ENCODE assay signal across 17 cellular contexts in the genomic region with DNA sequence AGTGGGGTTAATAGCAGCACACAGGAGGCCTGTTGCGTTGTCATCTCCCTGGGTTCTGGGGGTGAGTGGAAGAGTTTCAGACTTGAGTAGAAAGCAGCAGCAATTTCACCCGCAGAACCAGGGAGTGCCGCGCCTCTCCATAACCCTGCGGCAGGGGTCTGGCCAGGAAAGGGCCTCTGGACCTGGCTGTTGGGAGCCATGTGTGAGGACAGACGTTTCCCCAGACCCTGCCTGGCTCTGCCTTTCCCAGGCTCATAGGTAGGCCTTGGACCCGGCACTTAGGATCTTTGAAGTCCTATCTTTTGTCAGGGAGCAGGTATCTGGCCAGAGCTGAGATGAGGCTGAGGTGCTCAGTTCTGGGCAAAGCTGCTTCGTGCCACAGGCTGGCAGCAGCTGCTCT.
DNase-seq lines count a peak whose midpoint lies in the region; ATAC-seq and TF ChIP-seq lines count a peak whose summit lies in the region.
"Had no signal": no experiment of that assay in that cellular context is flagged by ENCODE, and none has a peak within 500 bp of the region (broad histone marks: within the 10 kb centered on the region; RNA-seq: fewer than 3 reads in every experiment).

No MANE protein-coding gene starts in this region.

- no peaks in the 10 kb centered on the region for H3K9me3 ChIP-seq in right atrium auricular region
- no peaks in the 10 kb centered on the region for H3K9me3 ChIP-seq in ascending aorta
- H3K9me3 ChIP-seq in thoracic aorta = no peaks in the 10 kb centered on the region
- H3K9me3 ChIP-seq in trophoblast cell (ENCODE audit: insufficient read depth, low read depth, low read length) = no peaks in the 10 kb centered on the region

- no peak overlapping the region for H3K4me3 Mint-ChIP-seq in nephron progenitor cell
- H3K4me3 Mint-ChIP-seq: CD14-positive monocyte, IgD-negative memory B cell had no signal

- no peak overlapping the region for H3K4me3 ChIP-seq in right atrium auricular region
- no peak overlapping the region for H3K4me3 ChIP-seq in ascending aorta
- no peak overlapping the region for H3K4me3 ChIP-seq in thoracic aorta
- H3K4me3 ChIP-seq in trophoblast cell (ENCODE audit: low read depth, low read length) = no peak overlapping the region

- H3K36me3 Mint-ChIP-seq in nephron progenitor cell (ENCODE audit: low read depth) = no peaks in the 10 kb centered on the region

- no peak overlapping the region for H3K18ac ChIP-seq in trophoblast cell (ENCODE audit: low read length)

- H2BK5ac ChIP-seq in trophoblast cell (ENCODE audit: low read depth, low read length, poor library complexity) = no peak overlapping the region

- H3K4me1 ChIP-seq in right atrium auricular region = peaks cover 0 to 24% of the 10 kb centered on the region in 2 donors
- peaks cover 14 to 21% of the 10 kb centered on the region in 2 donors for H3K4me1 ChIP-seq in ascending aorta
- peaks cover 16 to 62% of the 10 kb centered on the region in 2 donors for H3K4me1 ChIP-seq in thoracic aorta (ENCODE audit: control insufficient read depth in 1 of 2, low read depth in 2 of 2)
- H3K4me1 ChIP-seq in trophoblast cell (ENCODE audit: control insufficient read depth in 1 of 2, insufficient read depth in 2 of 2, low read length in 2 of 2) = peaks cover 14 to 23% of the 10 kb centered on the region in 2 experiments

- peaks cover 22% of the 10 kb centered on the region for H3K4me1 Mint-ChIP-seq in nephron progenitor cell
- H3K4me1 Mint-ChIP-seq: IgD-negative memory B cell had no signal

- H3K27ac ChIP-seq in right atrium auricular region (peak overlapping the region in 1 of 2 donors; percentile 54), ascending aorta (peak overlapping the region; percentile 81 to 88), thoracic aorta (peak overlapping the region; percentile 83 to 90), trophoblast cell (ENCODE audit: low read depth, low read length) (no peak overlapping the region)
- H3K27ac ChIP-seq: HL-60 had no signal

- peaks cover 19% of the 10 kb centered on the region for H3K27me3 Mint-ChIP-seq in nephron progenitor cell (ENCODE audit: low read depth, poor library complexity)

- TF ChIP-seq CTCF in right atrium auricular region (IDR thresholded peaks at IDR 0.05) (no peak), ascending aorta (IDR thresholded peaks at IDR 0.05) (no peak), nephron progenitor cell (IDR thresholded peaks at IDR 0.05) (no peak), thoracic aorta (IDR thresholded peaks at IDR 0.05) (no peak)

- H3K9me3 Mint-ChIP-seq in nephron progenitor cell = no peaks in the 10 kb centered on the region
- H3K9me3 Mint-ChIP-seq: CD14-positive monocyte, IgD-negative memory B cell had no signal

- no peak overlapping the region for H3K23ac ChIP-seq in trophoblast cell (ENCODE audit: low read length)

- H4K8ac ChIP-seq in trophoblast cell (ENCODE audit: low read depth, low read length) = no peak overlapping the region

- no peak overlapping the region for H2BK12ac ChIP-seq in trophoblast cell (ENCODE audit: low read length)

- peak overlapping the region; percentile 34 for H3K27ac Mint-ChIP-seq in nephron progenitor cell

- no peak overlapping the region for H4K91ac ChIP-seq in trophoblast cell (ENCODE audit: low read depth, low read length)

- no peak for ATAC-seq in Right ventricle myocardium superior (ENCODE audit: poor library complexity)
- ATAC-seq in thoracic aorta (ENCODE audit: insufficient number of reproducible peaks, low FRiP score, low read depth) = no peak

- no CpG with 5 or more reads among the region's 8 CpGs for WGBS in trophoblast cell (ENCODE audit: extremely low coverage, insufficient coverage, insufficient read length)

- H3K4ac ChIP-seq in trophoblast cell (ENCODE audit: low read depth, low read length) = no peak overlapping the region

- no peaks in the 10 kb centered on the region for H3K79me2 ChIP-seq in trophoblast cell (ENCODE audit: control insufficient read depth, insufficient read depth, low read length, poor library complexity)

- H3K27me3 ChIP-seq in right atrium auricular region = no peaks in the 10 kb centered on the region
- no peaks in the 10 kb centered on the region for H3K27me3 ChIP-seq in ascending aorta
- no peaks in the 10 kb centered on the region for H3K27me3 ChIP-seq in thoracic aorta (replicated peaks; ENCODE audit: insufficient read depth)
- no peaks in the 10 kb centered on the region for H3K27me3 ChIP-seq in trophoblast cell (ENCODE audit: insufficient read depth, low read length)

- H2AFZ ChIP-seq in trophoblast cell (ENCODE audit: insufficient read depth, low read length, poor library complexity) = no peak overlapping the region

- no peak overlapping the region for H2AK5ac ChIP-seq in trophoblast cell (ENCODE audit: low read length)

- DNase-seq in Right ventricle myocardium superior (peak; percentile 23), right atrium auricular region (ENCODE audit: low spot score) (no peak), ascending aorta (ENCODE audit: low spot score in 2 of 2) (no peak), nephron progenitor cell (no peak), thoracic aorta (ENCODE audit: low spot score) (no peak), trophoblast cell (no peak), NCI-H2107 (lab: John Stamatoyannopoulos, UW) (no peak), mucosa of gallbladder (ENCODE audit: low spot score) (no peak)
- DNase-seq: 8988T, DND-41, Karpas-422, NCI-H1417 treated with DMSO at 0.1 percent for 48 hours, NCI-H187 treated with DMSO at 0.1 percent for 48 hours, NCI-H226 had no signal

- no peak overlapping the region for H2BK120ac ChIP-seq in trophoblast cell (ENCODE audit: insufficient read depth, low read length, poor library complexity)

- H3K9ac ChIP-seq in trophoblast cell (ENCODE audit: low read length) = no peak overlapping the region

- H3K14ac ChIP-seq in trophoblast cell (ENCODE audit: low read length) = no peak overlapping the region

- no peak overlapping the region for H4K12ac ChIP-seq in trophoblast cell (ENCODE audit: low read depth, low read length)

- no peaks in the 10 kb centered on the region for H3K79me1 ChIP-seq in trophoblast cell (ENCODE audit: low read length)

- H3K36me3 ChIP-seq in right atrium auricular region (no peaks in the 10 kb centered on the region), ascending aorta (no peaks in the 10 kb centered on the region), thoracic aorta (no peaks in the 10 kb centered on the region), trophoblast cell (ENCODE audit: control insufficient read depth in 1 of 2, insufficient read depth in 2 of 2, low read length in 2 of 2) (no peaks in the 10 kb centered on the region)

- no peak overlapping the region for H3K4me2 ChIP-seq in trophoblast cell (ENCODE audit: low read length)

- intact Hi-C loops in Right ventricle myocardium superior (cut with DNase I) (no loop called here), ascending aorta (cut with DNase I) (no loop called here)
